In genomic region chr3:33392703-33393125, GRCh38 we compare ENCODE assay signal across 14 cellular contexts. TPM values are rescaled to one million over a fixed set of nuclear protein-coding genes. Genes with fewer than 3 reads are reported as not detected.
DNase-seq lines count a peak whose midpoint lies in the region; ATAC-seq, FAIRE-seq and TF ChIP-seq lines count a peak whose summit lies in the region.
"Had no signal": no experiment of that assay in that cellular context is flagged by ENCODE, and none has a peak within 500 bp of the region (broad histone marks: within the 10 kb centered on the region; RNA-seq: fewer than 3 reads in every experiment).

No MANE protein-coding gene starts in this region.

- H3K4me3 ChIP-seq in breast epithelium (no peak overlapping the region), fibroblast of pulmonary artery (replicated peaks; ENCODE audit: low read depth, low read length) (no peak overlapping the region), tibial artery (no peak overlapping the region)
- H3K4me3 ChIP-seq: right lobe of liver had no signal

- no peaks in the 10 kb centered on the region for H3K36me3 ChIP-seq in breast epithelium
- H3K36me3 ChIP-seq in tibial artery = peaks cover 40 to 83% (median 62%) of the 10 kb centered on the region in 3 donors

- DNase-seq in MCF 10A (ENCODE audit: unreplicated experiment) (peak; percentile 93), breast epithelium (ENCODE audit: low spot score in 2 of 2) (no peak), SW 1271 (lab: John Stamatoyannopoulos, UW) (peak; percentile 47 to 81), fibroblast of pulmonary artery (ENCODE audit: low read depth) (peak; percentile 80), tibial artery (peak in 1 of 2 donors; percentile 34), GM12892 (ENCODE audit: insufficient read length) (no peak)
- DNase-seq: activated CD8-positive, alpha-beta memory T cell treated with anti-CD3 and anti-CD28 coated beads, Interleukin-2, amount 10 ng/mL, durations not matched to agents 7 days and 5 days; left ventricle myocardium superior; NCI-H2029 treated with DMSO at 0.1 percent for 48 hours; right lobe of liver had no signal

- peaks cover 14% of the 10 kb centered on the region for H3K4me1 Mint-ChIP-seq in MCF 10A (ENCODE audit: insufficient read depth, unreplicated experiment)
- H3K4me1 Mint-ChIP-seq: CD14-positive monocyte; stimulated activated memory B cell treated with anti-CD40 and anti-IgM and Interleukin-4, amounts not matched to agents 10 μg/mL and 1 μg/mL and 100 μg/mL, for 72 hours had no signal

- H3K9me3 Mint-ChIP-seq in MCF 10A (ENCODE audit: unreplicated experiment) = no peaks in the 10 kb centered on the region
- H3K9me3 Mint-ChIP-seq: CD14-positive monocyte; stimulated activated memory B cell treated with anti-CD40 and anti-IgM and Interleukin-4, amounts not matched to agents 10 μg/mL and 1 μg/mL and 100 μg/mL, for 72 hours had no signal

- CTCF ChIA-PET in MCF 10A (lab: Yijun Ruan, JAX) = no interaction called here

- no peaks in the 10 kb centered on the region for H3K27me3 Mint-ChIP-seq in MCF 10A (ENCODE audit: insufficient read depth, unreplicated experiment)
- H3K27me3 Mint-ChIP-seq: activated CD8-positive, alpha-beta memory T cell treated with anti-CD3 and anti-CD28 coated beads, Interleukin-2, amount 10 ng/mL, durations not matched to agents 7 days and 5 days; stimulated activated memory B cell treated with anti-CD40 and anti-IgM and Interleukin-4, amounts not matched to agents 10 μg/mL and 1 μg/mL and 100 μg/mL, for 72 hours had no signal

- POLR2A ChIA-PET in MCF 10A (lab: Yijun Ruan, JAX) = no interaction called here

- ATAC-seq in HG02970 (IDR thresholded peaks at IDR 0.05; ENCODE audit: low FRiP score, unreplicated experiment) (no peak), HG03521 (IDR thresholded peaks at IDR 0.05; ENCODE audit: unreplicated experiment) (no peak)
- ATAC-seq: activated CD8-positive, alpha-beta memory T cell treated with anti-CD3 and anti-CD28 coated beads, Interleukin-2, amount 10 ng/mL, durations not matched to agents 7 days and 5 days; left ventricle myocardium superior; right lobe of liver; stimulated activated memory B cell treated with anti-CD40 and anti-IgM and Interleukin-4, amounts not matched to agents 10 μg/mL and 1 μg/mL and 100 μg/mL, for 72 hours had no signal

- H3K27ac Mint-ChIP-seq in MCF 10A (ENCODE audit: low read depth, unreplicated experiment) = peak overlapping the region; percentile 13

- H3K9me3 ChIP-seq in breast epithelium (no peaks in the 10 kb centered on the region), tibial artery (no peaks in the 10 kb centered on the region)
- H3K9me3 ChIP-seq: right lobe of liver had no signal

- TF ChIP-seq POLR2A in breast epithelium (IDR thresholded peaks at IDR 0.05) (no peak), GM12892 (IDR thresholded peaks at IDR 0.05; ENCODE audit: low read depth, low read length) (no peak)

- H3K36me3 Mint-ChIP-seq in MCF 10A (ENCODE audit: insufficient read depth, unreplicated experiment) = peaks cover 87% of the 10 kb centered on the region

- H3K27me3 ChIP-seq in breast epithelium (no peaks in the 10 kb centered on the region), tibial artery (no peaks in the 10 kb centered on the region)
- H3K27me3 ChIP-seq: right lobe of liver had no signal

- H3K4me1 ChIP-seq in breast epithelium (no peaks in the 10 kb centered on the region), tibial artery (peaks cover 0 to 35% (median 4%) of the 10 kb centered on the region in 4 donors)
- H3K4me1 ChIP-seq: right lobe of liver had no signal

- intact Hi-C loops in MCF 10A (cut with micrococcal nuclease) (loop anchor here (2.0 to 5.0 kb wide), 2 partner anchors 45 to 324 kb away; no protein-coding TSS in a partner anchor), breast epithelium (cut with DNase I; ENCODE audit: low total_unique reads) (no loop called here), tibial artery (cut with DNase I; ENCODE audit: low total_unique reads) (no loop called here)

- no peak overlapping the region for H3K4me3 Mint-ChIP-seq in MCF 10A (ENCODE audit: unreplicated experiment)
- H3K4me3 Mint-ChIP-seq: activated CD8-positive, alpha-beta memory T cell treated with anti-CD3 and anti-CD28 coated beads, Interleukin-2, amount 10 ng/mL, durations not matched to agents 7 days and 5 days; CD14-positive monocyte; stimulated activated memory B cell treated with anti-CD40 and anti-IgM and Interleukin-4, amounts not matched to agents 10 μg/mL and 1 μg/mL and 100 μg/mL, for 72 hours had no signal

- TF ChIP-seq CTCF in MCF 10A (IDR thresholded peaks at IDR 0.05; ENCODE audit: unreplicated experiment) = no peak
- TF ChIP-seq CTCF in breast epithelium (IDR thresholded peaks at IDR 0.05) = no peak
- no peak for TF ChIP-seq CTCF in fibroblast of pulmonary artery (IDR thresholded peaks at IDR 0.05; ENCODE audit: low read length, missing control alignments)
- TF ChIP-seq CTCF in tibial artery (IDR thresholded peaks at IDR 0.05) = no peak

- H3K27ac ChIP-seq in breast epithelium = no peak overlapping the region
- peak overlapping the region; percentile 45 to 56 for H3K27ac ChIP-seq in tibial artery
- H3K27ac ChIP-seq: right lobe of liver had no signal

- no TSS peak for BruUV-seq in MCF 10A (replicated peaks; lab: Mats Ljungman, UMichigan)

- FAIRE-seq in GM12892 (lab: Jason Lieb, UNC) = no peak

RNA-seq across cellular contexts. Expression of gene UBP1, which starts 47.5 kb away (rescaled TPM):
- total RNA-seq in MCF 10A (2022) (55.6 and 72.6 TPM in 2 replicates), breast epithelium (10 to 100 TPM; 55.2 to 73.8 (median 69.5) TPM)
- 51.9 TPM for polyA plus RNA-seq in GM12892 (2012; ENCODE audit: missing spikeins)

Comparison
In these comparisons a context has a peak if more than half of its experiments do, and no peak if none do; other contexts are left out.
1. DNase-seq: peak in MCF 10A (single experiment), SW 1271 (2 of 2) and fibroblast of pulmonary artery (single experiment); none in breast epithelium (0 of 2) and GM12892 (single experiment).
2. H3K27ac ChIP-seq: peak in tibial artery (2 of 2); none in breast epithelium (0 of 2).